17 cellular contexts compared by ENCODE assay signal in genomic region chr17:33981713-33982601, GRCh38.
A peak's percentile ranks its signal among the peaks of the same experiment; 100 is the strongest.
DNase-seq lines count a peak whose midpoint lies in the region; ATAC-seq and TF ChIP-seq lines count a peak whose summit lies in the region.
"Had no signal": no experiment of that assay in that cellular context is flagged by ENCODE, and none has a peak within 500 bp of the region (broad histone marks: within the 10 kb centered on the region; RNA-seq: fewer than 3 reads in every experiment).

No MANE protein-coding gene starts in this region.

- intact Hi-C loops in mammary epithelial cell (cut with micrococcal nuclease), result no loop called here

- no peaks in the 10 kb centered on the region for H3K4me1 ChIP-seq in mammary epithelial cell (ENCODE audit: insufficient read depth, low read length)
- H3K4me1 ChIP-seq: BLaER1, uterus had no signal

- no peaks in the 10 kb centered on the region for H3K79me2 ChIP-seq in mammary epithelial cell (ENCODE audit: insufficient read depth, low read length)

- dilution Hi-C loops in mammary epithelial cell (cut with HindIII; ENCODE audit: low sequenced_read_pairs), result no loop called here

- WGBS in mammary epithelial cell (ENCODE audit: low coverage, missing lambda C conversion rate), result 62% methylated on average over 6 of the region's 6 CpGs

- no peak for TF ChIP-seq CTCF in mammary epithelial cell (conservative IDR thresholded peaks at IDR 0.05 in 1 of 2, IDR thresholded peaks at IDR 0.05 in 1 of 2; ENCODE audit: extremely low read depth in 1 of 2, insufficient read depth in 1 of 2, low read depth in 1 of 2, low read length in 2 of 2)

- no peak for ATAC-seq in GM18870 (IDR thresholded peaks at IDR 0.05; ENCODE audit: unreplicated experiment)
- ATAC-seq: T-helper 17 cell had no signal

- H3K27ac ChIP-seq in cingulate gyrus (ENCODE audit: low read depth, low read length) (peak overlapping the region; percentile 62), mammary epithelial cell (ENCODE audit: insufficient read depth, low read depth, low read length) (no peak overlapping the region)
- H3K27ac ChIP-seq: BLaER1, skin epidermis, uterus had no signal

- H3K9ac ChIP-seq in mammary epithelial cell (ENCODE audit: insufficient read depth, low read length), result no peak overlapping the region
- H3K9ac ChIP-seq: BLaER1 had no signal

- peaks cover 52% of the 10 kb centered on the region for H3K9me3 ChIP-seq in mammary epithelial cell (replicated peaks; ENCODE audit: insufficient read depth, low read length)
- H3K9me3 ChIP-seq: uterus had no signal

- no peaks in the 10 kb centered on the region for H4K20me1 ChIP-seq in mammary epithelial cell (ENCODE audit: insufficient read depth, low read length)
- H4K20me1 ChIP-seq: BLaER1 had no signal

- no peak overlapping the region for H3K4me2 ChIP-seq in mammary epithelial cell (ENCODE audit: insufficient read depth, low read depth, low read length)
- H3K4me2 ChIP-seq: BLaER1 had no signal

- peak; percentile 77 for DNase-seq in D341Med (ENCODE audit: low spot score)
- DNase-seq in KBM-7, result peak; percentile 3
- DNase-seq in NCI-H2171 treated with DMSO at 0.1 percent for 48 hours (lab: John Stamatoyannopoulos, UW), result peak; percentile 79
- no peak for DNase-seq in iPS-NIHi7 (ENCODE audit: extremely low spot score)
- no peak for DNase-seq in mammary epithelial cell
- no peak for DNase-seq in EL
- DNase-seq: activated CD4-positive, alpha-beta T cell treated with anti-CD3 and anti-CD28 coated beads for 48 hours; aorta; GDM1; NCI-H226; T-helper 17 cell; uterus had no signal

- no peak overlapping the region for H3K4me3 ChIP-seq in mammary epithelial cell (replicated peaks in 1 of 3; ENCODE audit: insufficient read depth in 1 of 3, low read depth in 2 of 3, low read length in 3 of 3)
- H3K4me3 ChIP-seq: BLaER1, dorsolateral prefrontal cortex, skin epidermis, uterus had no signal

- H3K27me3 ChIP-seq in mammary epithelial cell (ENCODE audit: insufficient read depth, low read length), result no peaks in the 10 kb centered on the region
- H3K27me3 ChIP-seq: BLaER1, uterus had no signal

- BruUV-seq in mammary epithelial cell (replicated peaks; lab: Mats Ljungman, UMichigan), result no TSS peak

- CTCF ChIA-PET in mammary epithelial cell (lab: Charles Lee; ENCODE audit: low non-redundant PET), result no interaction called here

- in situ Hi-C loops in KBM-7 (cut with MboI; ENCODE audit: low pct_unique_long_range_greater_than_20kb, low sequenced_read_pairs) (no loop called here), mammary epithelial cell (cut with MboI; ENCODE audit: low sequenced_read_pairs in 2 of 2) (no loop called here)

- H2AFZ ChIP-seq in mammary epithelial cell (ENCODE audit: low read depth, low read length), result no peak overlapping the region

- no peaks in the 10 kb centered on the region for H3K36me3 ChIP-seq in mammary epithelial cell (ENCODE audit: insufficient read depth, low read length)
- H3K36me3 ChIP-seq: BLaER1, uterus had no signal

Comparison
In these comparisons a context has a peak if more than half of its experiments do, and no peak if none do; other contexts are left out.
1. DNase-seq: peak in D341Med (single experiment), KBM-7 (single experiment) and NCI-H2171 treated with DMSO at 0.1 percent for 48 hours (single experiment); none in iPS-NIHi7 (single experiment), mammary epithelial cell (single experiment) and EL (single experiment).